16 cellular contexts compared by ENCODE assay signal in genomic region chr21:26553921-26554320, GRCh38.
"Had no signal": no experiment of that assay in that cellular context is flagged by ENCODE, and none has a peak within 500 bp of the region (broad histone marks: within the 10 kb centered on the region; RNA-seq: fewer than 3 reads in every experiment).

No MANE protein-coding gene starts in this region.

- H3K9me3 ChIP-seq: esophagus muscularis mucosa, heart right ventricle, left lung, sigmoid colon had no signal

- H3K27ac ChIP-seq: esophagus muscularis mucosa, foreskin keratinocyte, sigmoid colon had no signal

- H3K27me3 ChIP-seq: esophagus muscularis mucosa, foreskin keratinocyte, heart right ventricle, left lung, sigmoid colon had no signal

- H3K36me3 ChIP-seq: esophagus muscularis mucosa, left lung, sigmoid colon had no signal

- ATAC-seq: activated CD8-positive, alpha-beta T cell treated with anti-CD3 and anti-CD28 coated beads for 36 hours; activated naive CD8-positive, alpha-beta T cell treated with anti-CD3 and anti-CD28 coated beads, Interleukin-2, amount 50 U/mL, for 24 hours; activated T-cell treated with anti-CD3 and anti-CD28 coated beads, Interleukin-2, amount 50 U/mL, for 4 hours; activated T-helper 17 cell treated with anti-CD3 and anti-CD28 coated beads, Interleukin-2, amount 50 U/mL, for 72 hours; foreskin keratinocyte; heart right ventricle; left lung; stimulated activated effector memory CD8-positive, alpha-beta T cell treated with anti-CD3 and anti-CD28 coated beads, Interleukin-12 subunit alpha, Interleukin-12 subunit beta, amount 100 ng/mL, for 72 hours had no signal

- H3K4me3 ChIP-seq: esophagus muscularis mucosa, heart right ventricle, left lung, sigmoid colon had no signal

- DNase-seq: activated B cell treated with CpG ODN at 0.5 μM for 24 hours; activated CD4-positive, alpha-beta T cell treated with anti-CD3 and anti-CD28 coated beads, Interleukin-2, amount 50 U/mL, for 1 hour; activated CD8-positive, alpha-beta T cell treated with anti-CD3 and anti-CD28 coated beads for 36 hours; activated naive CD8-positive, alpha-beta T cell treated with anti-CD3 and anti-CD28 coated beads, Interleukin-2, amount 50 U/mL, for 24 hours; activated T-cell treated with anti-CD3 and anti-CD28 coated beads, Interleukin-2, amount 50 U/mL, for 4 hours; amygdala; central memory CD4-positive, alpha-beta T cell; foreskin keratinocyte; heart right ventricle; left lung; sigmoid colon; small intestine; stimulated activated CD4-positive, alpha-beta T cell treated with anti-CD3 and anti-CD28 coated beads, Interleukin-4, amount 100 ng/mL, for 24 hours had no signal

- H3K4me1 ChIP-seq: foreskin keratinocyte, sigmoid colon had no signal
